ENCODE assay signal across 7 cellular contexts in the genomic region with DNA sequence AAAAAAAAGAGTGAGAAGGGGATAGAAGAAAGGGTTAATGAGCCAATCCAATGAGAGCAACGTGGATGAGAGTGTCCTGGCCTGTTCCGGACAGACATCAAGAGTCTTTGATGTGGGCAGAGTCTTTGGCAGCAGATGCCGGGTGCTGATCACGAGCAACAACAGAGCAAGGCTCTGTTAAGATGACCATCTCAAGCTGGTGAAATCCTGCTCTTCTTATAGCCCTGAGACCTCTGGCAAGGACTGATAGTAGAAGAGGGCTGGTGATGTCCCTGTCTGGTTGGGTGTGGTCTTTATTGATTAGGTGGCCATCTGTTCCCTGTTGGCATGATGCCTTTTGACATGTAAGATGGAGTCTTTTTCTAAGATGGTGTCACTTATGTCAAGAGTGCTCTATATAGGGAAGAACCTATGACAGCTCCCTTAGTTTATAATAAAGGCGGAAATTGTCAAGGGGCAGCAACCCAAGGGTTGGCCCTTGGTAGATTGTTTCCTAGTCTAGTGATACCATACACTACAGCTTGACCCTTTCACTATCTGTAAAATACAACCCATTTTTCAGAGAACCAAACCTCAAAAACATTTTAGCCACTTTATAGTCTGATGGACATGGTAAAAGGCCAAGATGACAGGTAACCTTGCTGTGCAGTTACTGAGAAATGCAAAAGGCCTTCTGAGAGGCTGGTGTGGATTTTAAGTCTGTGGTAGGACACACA.
DNase-seq lines count a peak whose midpoint lies in the region; ATAC-seq and TF ChIP-seq lines count a peak whose summit lies in the region.
"Not testable (repeated sequence)": the region's sequence is repeated elsewhere in the genome, so short reads cannot be mapped to it uniquely, and the experiment has no call there.

No MANE protein-coding gene starts in this region.

- not testable (repeated sequence) for TF ChIP-seq CTCF in chondrocyte (IDR thresholded peaks at IDR 0.05); fibroblast of mammary gland (conservative IDR thresholded peaks at IDR 0.05; ENCODE audit: control insufficient read depth, insufficient read depth, low read depth, low read length)

- intact Hi-C loops in Right ventricle myocardium inferior (cut with DNase I) = not testable (repeated sequence)

- H3K23ac ChIP-seq in mesenchymal stem cell (ENCODE audit: low read length in 2 of 2) = not testable (repeated sequence)

- not testable (repeated sequence) for H2AK5ac ChIP-seq in mesenchymal stem cell (ENCODE audit: low read length, severe bottlenecking)

- not testable (repeated sequence) for H3K36me3 Mint-ChIP-seq in chondrocyte (ENCODE audit: low read depth)

- H4K8ac ChIP-seq in mesenchymal stem cell (ENCODE audit: low read length) = not testable (repeated sequence)

- H3K4me2 ChIP-seq in GM23248 (ENCODE audit: unreplicated experiment); mesenchymal stem cell (ENCODE audit: low read length, poor library complexity, severe bottlenecking): not testable (repeated sequence)

- H3K4me1 Mint-ChIP-seq in chondrocyte (ENCODE audit: low read depth) = peaks cover 21% of the 10 kb centered on the region

- not testable (repeated sequence) for H3F3A ChIP-seq in GM23248 (ENCODE audit: insufficient read depth)

- 35 to 41% methylated on average over 3 to 5 of the region's 5 CpGs for WGBS in GM23248 (ENCODE audit: low coverage in 1 of 2, low lambda C conversion rate in 2 of 2, missing lambda C conversion rate in 2 of 2), 2 experiments
- 20% methylated on average over 2 of the region's 5 CpGs for WGBS in mesenchymal stem cell

- H2AFZ ChIP-seq in GM23248; mesenchymal stem cell (ENCODE audit: low read depth, low read length): not testable (repeated sequence)

- not testable (repeated sequence) for ATAC-seq in Right ventricle myocardium inferior

- H3K79me2 ChIP-seq in GM23248 (ENCODE audit: insufficient read depth) = peaks cover 49% of the 10 kb centered on the region

- not testable (repeated sequence) for H3K27ac ChIP-seq in GM23248; mesenchymal stem cell (ENCODE audit: low read length, poor library complexity, severe bottlenecking)

- H2BK120ac ChIP-seq in mesenchymal stem cell (ENCODE audit: low read depth, low read length) = not testable (repeated sequence)

- DNase-seq in GM23248 (peak; percentile 21), RPMI7951 (ENCODE audit: low read depth) (peak; percentile 91), amniotic epithelial cell (ENCODE audit: low read depth) (peak; percentile 36), fibroblast of mammary gland (ENCODE audit: low read depth) (peak; percentile 51), Right ventricle myocardium inferior (ENCODE audit: missing footprints) (peak; percentile 2), mesenchymal stem cell (peak; percentile 52)
- DNase-seq in chondrocyte (ENCODE audit: low spot score) = not testable (repeated sequence)

- not testable (repeated sequence) for H3K4me3 ChIP-seq in GM23248; fibroblast of mammary gland (ENCODE audit: control insufficient read depth, low read depth, low read length); mesenchymal stem cell (ENCODE audit: insufficient read depth in 1 of 2, low read depth in 1 of 2, low read length in 2 of 2)

- H3K4me3 Mint-ChIP-seq in chondrocyte (ENCODE audit: unreplicated experiment) = not testable (repeated sequence)

- not testable (repeated sequence) for H4K20me1 ChIP-seq in GM23248 (ENCODE audit: insufficient read depth)

- not testable (repeated sequence) for H2BK12ac ChIP-seq in mesenchymal stem cell (ENCODE audit: low read length in 2 of 2)

- H3K27ac Mint-ChIP-seq in chondrocyte (ENCODE audit: unreplicated experiment) = peak overlapping the region; percentile 41

- H3K4me1 ChIP-seq in GM23248 (ENCODE audit: insufficient read depth); mesenchymal stem cell (ENCODE audit: control insufficient read depth, insufficient read depth, low read depth, low read length): not testable (repeated sequence)

- not testable (repeated sequence) for H3K36me3 ChIP-seq in GM23248 (ENCODE audit: low read depth); mesenchymal stem cell (ENCODE audit: control insufficient read depth in 1 of 2, insufficient read depth in 2 of 2, low read depth in 1 of 2, low read length in 2 of 2)

- in situ Hi-C loops in GM23248 (cut with MboI) = not testable (repeated sequence)

- H3K27me3 Mint-ChIP-seq in chondrocyte (ENCODE audit: low read depth) = not testable (repeated sequence)

- not testable (repeated sequence) for H3K9ac ChIP-seq in GM23248; mesenchymal stem cell (ENCODE audit: low read length)

- not testable (repeated sequence) for H3K4ac ChIP-seq in mesenchymal stem cell (ENCODE audit: low read depth in 1 of 2, low read length in 2 of 2)

- not testable (repeated sequence) for H3K9me3 ChIP-seq in GM23248 (ENCODE audit: low read depth); mesenchymal stem cell (ENCODE audit: control insufficient read depth, low read length)

- H2BK15ac ChIP-seq in mesenchymal stem cell (ENCODE audit: low read depth, poor library complexity, severe bottlenecking) = not testable (repeated sequence)

- H4K91ac ChIP-seq in mesenchymal stem cell (ENCODE audit: low read length) = not testable (repeated sequence)

- H3K79me1 ChIP-seq in mesenchymal stem cell (replicated peaks; ENCODE audit: low read length, poor library complexity, severe bottlenecking) = not testable (repeated sequence)

- H3K14ac ChIP-seq in mesenchymal stem cell (ENCODE audit: low read length in 2 of 2) = not testable (repeated sequence)

- not testable (repeated sequence) for H3K27me3 ChIP-seq in GM23248 (replicated peaks; ENCODE audit: insufficient read depth); mesenchymal stem cell (ENCODE audit: control insufficient read depth in 1 of 2, insufficient read depth in 1 of 2, low read length in 2 of 2)

- H3K9me3 Mint-ChIP-seq in chondrocyte (ENCODE audit: low read depth) = not testable (repeated sequence)

- not testable (repeated sequence) for H2BK5ac ChIP-seq in mesenchymal stem cell (ENCODE audit: low read depth, low read length, poor library complexity, severe bottlenecking)

- not testable (repeated sequence) for H3K18ac ChIP-seq in mesenchymal stem cell (ENCODE audit: low read depth in 1 of 2, low read length in 2 of 2)

- not testable (repeated sequence) for H3K9me2 ChIP-seq in GM23248 (ENCODE audit: insufficient read depth)
